Comparison of ENCODE assay signal across 20 cellular contexts in genomic region chr3:12929801-12930200, GRCh38.
DNase-seq lines count a peak whose midpoint lies in the region; ATAC-seq and TF ChIP-seq lines count a peak whose summit lies in the region.
"Had no signal": no experiment of that assay in that cellular context is flagged by ENCODE, and none has a peak within 500 bp of the region (broad histone marks: within the 10 kb centered on the region; RNA-seq: fewer than 3 reads in every experiment).

No MANE protein-coding gene starts in this region.

- no peak for ATAC-seq in CD4-positive, CD25-positive, alpha-beta regulatory T cell (ENCODE audit: low read depth in 2 of 2)

- no peaks in the 10 kb centered on the region for H3K9me3 ChIP-seq in CD4-positive, CD25-positive, alpha-beta regulatory T cell (ENCODE audit: control insufficient read depth in 2 of 2, low read length in 2 of 2)
- no peaks in the 10 kb centered on the region for H3K9me3 ChIP-seq in WERI-Rb-1 (ENCODE audit: severe bottlenecking)
- H3K9me3 ChIP-seq: MG63, SK-N-SH had no signal

- no peaks in the 10 kb centered on the region for H3K27me3 ChIP-seq in CD4-positive, CD25-positive, alpha-beta regulatory T cell (ENCODE audit: control insufficient read depth, insufficient read depth, low read length)
- H3K27me3 ChIP-seq in WERI-Rb-1 (ENCODE audit: insufficient read depth, low read depth, severe bottlenecking) = no peaks in the 10 kb centered on the region
- H3K27me3 ChIP-seq: MG63 had no signal

- no peak for DNase-seq in activated CD4-positive, alpha-beta T cell treated with anti-CD3 and anti-CD28 coated beads, Interleukin-2, amount 10 ng/mL, durations not matched to agents 24 days and 14 days
- DNase-seq in activated CD4-positive, alpha-beta T cell treated with anti-CD3 and anti-CD28 coated beads for 4 hours = no peak
- DNase-seq in CD4-positive, CD25-positive, alpha-beta regulatory T cell = no peak
- DNase-seq in WERI-Rb-1 (no peak), head of caudate nucleus (peak in 39 of 42 donors; percentile 39 to 93 (median 71)), dedifferentiated amniotic fluid mesenchymal stem cell (ENCODE audit: extremely low spot score) (no peak), HUDEP-2 (lab: John Stamatoyannopoulos, UW; ENCODE audit: unreplicated experiment in 76 of 76) (no peak), CD1c-positive myeloid dendritic cell (ENCODE audit: extremely low spot score) (no peak)
- DNase-seq: activated gamma-delta T cell treated with Interleukin-2 at 50 U/mL for 16 hours; foreskin melanocyte; H7; IMR-90; MG63; NCI-H1436 treated with DMSO at 0.1 percent for 48 hours; NCI-H226; SK-N-SH; stimulated activated CD4-positive, alpha-beta T cell treated with anti-CD3 and anti-CD28 coated beads, Interleukin-12 subunit alpha, Interleukin-12 subunit beta, amount 100 ng/mL, for 4 hours; stimulated activated naive CD4-positive, alpha-beta T cell treated with Interleukin-2 at 50 U/mL for 16 hours had no signal

- H3K36me3 Mint-ChIP-seq in activated CD4-positive, alpha-beta T cell treated with anti-CD3 and anti-CD28 coated beads, Interleukin-2, amount 10 ng/mL, durations not matched to agents 24 days and 14 days (ENCODE audit: low read depth) = peaks cover 5% of the 10 kb centered on the region
- peaks cover 16% of the 10 kb centered on the region for H3K36me3 Mint-ChIP-seq in CD4-positive, CD25-positive, alpha-beta regulatory T cell

- H3K4me1 Mint-ChIP-seq in activated CD4-positive, alpha-beta T cell treated with anti-CD3 and anti-CD28 coated beads, Interleukin-2, amount 10 ng/mL, durations not matched to agents 24 days and 14 days = no peaks in the 10 kb centered on the region
- peaks cover 0 to 26% (median 4%) of the 10 kb centered on the region in 4 donors for H3K4me1 Mint-ChIP-seq in CD4-positive, CD25-positive, alpha-beta regulatory T cell

- intact Hi-C loops in activated CD4-positive, alpha-beta T cell treated with anti-CD3 and anti-CD28 coated beads, Interleukin-2, amount 10 ng/mL, durations not matched to agents 24 days and 14 days (cut with micrococcal nuclease) = no loop called here
- intact Hi-C loops in head of caudate nucleus (cut with DNase I) = no loop called here

- no peak overlapping the region for H3K4me3 Mint-ChIP-seq in activated CD4-positive, alpha-beta T cell treated with anti-CD3 and anti-CD28 coated beads, Interleukin-2, amount 10 ng/mL, durations not matched to agents 24 days and 14 days
- no peak overlapping the region for H3K4me3 Mint-ChIP-seq in CD4-positive, CD25-positive, alpha-beta regulatory T cell

- no peaks in the 10 kb centered on the region for H3K4me1 ChIP-seq in CD4-positive, CD25-positive, alpha-beta regulatory T cell (ENCODE audit: control insufficient read depth, insufficient read depth, low read length, poor library complexity, severe bottlenecking)

- H3K36me3 ChIP-seq in CD4-positive, CD25-positive, alpha-beta regulatory T cell (ENCODE audit: control insufficient read depth, insufficient read depth, low read length) = peaks cover 80% of the 10 kb centered on the region
- H3K36me3 ChIP-seq in WERI-Rb-1 = peaks cover 94% of the 10 kb centered on the region
- H3K36me3 ChIP-seq: MG63 had no signal

- no peaks in the 10 kb centered on the region for H3K27me3 Mint-ChIP-seq in activated CD4-positive, alpha-beta T cell treated with anti-CD3 and anti-CD28 coated beads, Interleukin-2, amount 10 ng/mL, durations not matched to agents 24 days and 14 days
- no peaks in the 10 kb centered on the region for H3K27me3 Mint-ChIP-seq in CD4-positive, CD25-positive, alpha-beta regulatory T cell

- no peak overlapping the region for H3K4me3 ChIP-seq in CD4-positive, CD25-positive, alpha-beta regulatory T cell (ENCODE audit: low read depth, low read length)
- no peak overlapping the region for H3K4me3 ChIP-seq in WERI-Rb-1 (ENCODE audit: low read depth, low read length)
- H3K4me3 ChIP-seq: coronary artery, MG63 had no signal

- H3K9me3 Mint-ChIP-seq in activated CD4-positive, alpha-beta T cell treated with anti-CD3 and anti-CD28 coated beads, Interleukin-2, amount 10 ng/mL, durations not matched to agents 24 days and 14 days = no peaks in the 10 kb centered on the region
- no peaks in the 10 kb centered on the region for H3K9me3 Mint-ChIP-seq in CD4-positive, CD25-positive, alpha-beta regulatory T cell

- H3K27ac ChIP-seq in CD4-positive, CD25-positive, alpha-beta regulatory T cell (ENCODE audit: insufficient read depth, low read length, poor library complexity, severe bottlenecking) = no peak overlapping the region
- H3K27ac ChIP-seq in WERI-Rb-1 = peak overlapping the region; percentile 44
- H3K27ac ChIP-seq: coronary artery, epithelial cell of prostate had no signal

- no peak for TF ChIP-seq CTCF in WERI-Rb-1 (IDR thresholded peaks at IDR 0.05; ENCODE audit: low read depth, low read length)

- peak overlapping the region; percentile 65 for H3K27ac Mint-ChIP-seq in activated CD4-positive, alpha-beta T cell treated with anti-CD3 and anti-CD28 coated beads, Interleukin-2, amount 10 ng/mL, durations not matched to agents 24 days and 14 days
- H3K27ac Mint-ChIP-seq in CD4-positive, CD25-positive, alpha-beta regulatory T cell = peak overlapping the region in 2 of 3 donors; percentile 42 to 65

Comparison
In these comparisons a context has a peak if more than half of its experiments do, and no peak if none do; other contexts are left out.
1. DNase-seq: peak in head of caudate nucleus (39 of 42); none in activated CD4-positive, alpha-beta T cell treated with anti-CD3 and anti-CD28 coated beads, Interleukin-2, amount 10 ng/mL, durations not matched to agents 24 days and 14 days (single experiment), activated CD4-positive, alpha-beta T cell treated with anti-CD3 and anti-CD28 coated beads for 4 hours (0 of 2), CD4-positive, CD25-positive, alpha-beta regulatory T cell (0 of 3), WERI-Rb-1 (single experiment), dedifferentiated amniotic fluid mesenchymal stem cell (single experiment), HUDEP-2 (0 of 76) and CD1c-positive myeloid dendritic cell (single experiment).